Comparison of ENCODE assay signal across 13 cellular contexts in the genomic region with DNA sequence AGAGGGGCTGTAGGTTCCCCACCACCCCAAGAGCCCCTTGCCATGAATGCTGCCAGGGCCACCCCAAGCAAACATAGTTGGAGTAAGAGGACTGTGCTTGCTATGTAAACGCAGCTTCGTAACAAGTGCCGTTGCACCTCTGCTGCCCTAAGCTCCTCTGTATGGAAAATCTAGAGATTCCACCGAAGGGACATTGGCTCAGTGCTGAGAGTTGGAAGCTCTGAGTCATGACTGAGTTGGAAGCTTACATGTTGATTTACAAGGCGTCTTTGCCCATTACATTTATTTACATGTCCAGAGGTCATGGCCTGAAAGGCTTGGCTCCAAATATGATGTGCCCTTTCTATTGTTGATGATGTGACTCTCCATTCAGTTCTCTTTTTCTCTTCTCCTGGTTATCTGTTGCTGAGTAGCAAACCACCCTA.
DNase-seq lines count a peak whose midpoint lies in the region; ATAC-seq, FAIRE-seq and TF ChIP-seq lines count a peak whose summit lies in the region.
"Had no signal": no experiment of that assay in that cellular context is flagged by ENCODE, and none has a peak within 500 bp of the region (broad histone marks: within the 10 kb centered on the region; RNA-seq: fewer than 3 reads in every experiment).

No MANE protein-coding gene starts in this region.

- intact Hi-C loops in MCF 10A (cut with micrococcal nuclease), result no loop called here
- intact Hi-C loops in breast epithelium (cut with DNase I; ENCODE audit: low total_unique reads), result loop anchor here (2.0 kb wide), 1 partner anchor 52 kb away; no protein-coding TSS in a partner anchor

- H3K36me3 Mint-ChIP-seq in MCF 10A (ENCODE audit: insufficient read depth, unreplicated experiment), result no peaks in the 10 kb centered on the region

- H3K9me3 Mint-ChIP-seq in MCF 10A (ENCODE audit: unreplicated experiment), result no peaks in the 10 kb centered on the region

- DNase-seq in MCF 10A (ENCODE audit: unreplicated experiment) (peak; percentile 60), breast epithelium (ENCODE audit: low spot score in 2 of 2) (no peak), astrocyte of the cerebellum (ENCODE audit: low read depth) (peak; percentile 15), iris pigment epithelial cell (ENCODE audit: low read depth) (peak; percentile 81), thoracic aorta (ENCODE audit: low spot score) (no peak), GM12892 (ENCODE audit: insufficient read length) (no peak), NCI-H748 treated with DMSO at 0.1 percent for 48 hours (lab: John Stamatoyannopoulos, UW) (no peak)
- no peak for DNase-seq in activated naive CD4-positive, alpha-beta T cell treated with anti-CD3 and anti-CD28 coated beads, Interleukin-2, amount 50 U/mL, for 16 hours
- DNase-seq: head of caudate nucleus, Karpas-422, NCI-H2171, thyroid gland had no signal

- TF ChIP-seq CTCF in MCF 10A (IDR thresholded peaks at IDR 0.05; ENCODE audit: unreplicated experiment) (no peak), breast epithelium (IDR thresholded peaks at IDR 0.05) (no peak), astrocyte of the cerebellum (IDR thresholded peaks at IDR 0.05; ENCODE audit: low read depth, low read length, missing control alignments) (no peak), thoracic aorta (IDR thresholded peaks at IDR 0.05) (no peak)

- CTCF ChIA-PET in MCF 10A (lab: Yijun Ruan, JAX), result interaction anchor here (0.5 to 0.7 kb wide), 2 partner anchors 45 to 230 kb away, joined by 3 read pairs; no protein-coding TSS in a partner anchor

- BruUV-seq in MCF 10A (replicated peaks; lab: Mats Ljungman, UMichigan), result no TSS peak

- no peaks in the 10 kb centered on the region for H3K27me3 ChIP-seq in breast epithelium
- no peaks in the 10 kb centered on the region for H3K27me3 ChIP-seq in thoracic aorta (replicated peaks; ENCODE audit: insufficient read depth)
- H3K27me3 ChIP-seq: thyroid gland had no signal

- no peak overlapping the region for H3K4me3 Mint-ChIP-seq in MCF 10A (ENCODE audit: unreplicated experiment)

- H3K4me1 ChIP-seq in breast epithelium, result no peaks in the 10 kb centered on the region
- peaks cover 0 to 13% of the 10 kb centered on the region in 2 donors for H3K4me1 ChIP-seq in thoracic aorta (ENCODE audit: control insufficient read depth in 1 of 2, low read depth in 2 of 2)
- H3K4me1 ChIP-seq: thyroid gland had no signal

- no peak for FAIRE-seq in GM12892 (lab: Jason Lieb, UNC)
- FAIRE-seq: colon had no signal

- POLR2A ChIA-PET in MCF 10A (lab: Yijun Ruan, JAX), result interaction anchor here (0.5 to 1.5 kb wide), 2 partner anchors 17 to 235 kb away, joined by 4 read pairs; no protein-coding TSS in a partner anchor

- no peaks in the 10 kb centered on the region for H3K27me3 Mint-ChIP-seq in MCF 10A (ENCODE audit: insufficient read depth, unreplicated experiment)

- H3K27ac ChIP-seq in breast epithelium (no peak overlapping the region), thoracic aorta (no peak overlapping the region)
- H3K27ac ChIP-seq: thyroid gland had no signal

- no peak overlapping the region for H3K27ac Mint-ChIP-seq in MCF 10A (ENCODE audit: low read depth, unreplicated experiment)

- H3K36me3 ChIP-seq in breast epithelium (no peaks in the 10 kb centered on the region), thoracic aorta (no peaks in the 10 kb centered on the region)
- H3K36me3 ChIP-seq: thyroid gland had no signal

- in situ Hi-C loops in astrocyte of the cerebellum (cut with HindIII; ENCODE audit: low sequenced_read_pairs), result no loop called here

- peaks cover 12% of the 10 kb centered on the region for H3K4me1 Mint-ChIP-seq in MCF 10A (ENCODE audit: insufficient read depth, unreplicated experiment)

- ATAC-seq in thoracic aorta (ENCODE audit: insufficient number of reproducible peaks, low FRiP score, low read depth), result peak; percentile 63

- H3K9me3 ChIP-seq in breast epithelium (no peaks in the 10 kb centered on the region), thoracic aorta (no peaks in the 10 kb centered on the region)
- H3K9me3 ChIP-seq: thyroid gland had no signal

- TF ChIP-seq POLR2A in breast epithelium (IDR thresholded peaks at IDR 0.05) (no peak), GM12892 (IDR thresholded peaks at IDR 0.05; ENCODE audit: low read depth, low read length) (no peak)

- no peak overlapping the region for H3K4me3 ChIP-seq in breast epithelium
- H3K4me3 ChIP-seq in astrocyte of the cerebellum (ENCODE audit: low read depth, low read length), result no peak overlapping the region
- H3K4me3 ChIP-seq in thoracic aorta, result no peak overlapping the region
- H3K4me3 ChIP-seq: thyroid gland had no signal

Comparison
In these comparisons a context has a peak if more than half of its experiments do, and no peak if none do; other contexts are left out.
1. DNase-seq: peak in MCF 10A (single experiment), astrocyte of the cerebellum (single experiment) and iris pigment epithelial cell (single experiment); none in breast epithelium (0 of 2), thoracic aorta (single experiment), activated naive CD4-positive, alpha-beta T cell treated with anti-CD3 and anti-CD28 coated beads, Interleukin-2, amount 50 U/mL, for 16 hours (single experiment), GM12892 (single experiment) and NCI-H748 treated with DMSO at 0.1 percent for 48 hours (single experiment).